In the genomic region with DNA sequence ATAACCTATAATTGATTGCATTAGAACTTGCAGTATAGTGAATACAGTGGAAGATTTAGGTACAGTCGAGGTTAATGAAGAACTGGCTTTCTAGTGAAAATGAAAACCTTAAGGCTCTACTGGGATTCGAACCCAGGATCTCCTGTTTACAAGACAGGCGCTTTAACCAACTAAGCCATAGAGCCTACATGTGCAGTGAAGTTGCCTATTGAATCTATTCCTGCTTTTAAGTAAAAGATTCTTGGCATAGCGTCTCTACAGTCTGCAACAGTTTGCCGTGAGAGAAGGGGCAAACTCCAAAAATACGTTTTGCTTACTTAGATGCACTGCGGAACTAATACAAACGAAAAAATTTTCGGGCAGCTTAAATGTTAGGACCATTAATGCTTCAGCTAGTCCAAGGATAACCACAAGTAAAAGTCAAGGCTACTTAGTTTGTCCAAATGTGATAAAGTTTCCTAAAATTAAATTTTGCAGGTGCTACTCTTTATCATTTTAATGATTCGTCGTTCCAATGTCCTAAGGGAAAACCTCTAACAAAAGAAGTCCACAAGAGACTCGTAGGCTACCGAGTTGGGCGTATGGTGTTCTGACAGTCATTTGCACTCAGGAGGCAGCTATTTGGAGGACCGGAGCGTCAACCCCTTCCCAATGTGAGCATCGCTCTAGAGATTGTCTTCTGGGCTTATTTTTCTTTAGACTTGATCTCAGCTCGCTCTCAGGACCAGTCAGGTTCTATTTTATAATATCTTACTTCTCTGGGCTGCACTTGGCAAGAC, we compare ENCODE assay signal across 9 cellular contexts. TPM values are rescaled to one million over a fixed set of nuclear protein-coding genes. Genes with fewer than 3 reads are reported as not detected.
DNase-seq lines count a peak whose midpoint lies in the region; ATAC-seq and TF ChIP-seq lines count a peak whose summit lies in the region.
"Had no signal": no experiment of that assay in that cellular context is flagged by ENCODE, and none has a peak within 500 bp of the region (broad histone marks: within the 10 kb centered on the region; RNA-seq: fewer than 3 reads in every experiment).

No MANE protein-coding gene starts in this region.

- H3K36me3 ChIP-seq in GM23248 (ENCODE audit: low read depth) (no peaks in the 10 kb centered on the region), adipocyte (ENCODE audit: control insufficient read depth, insufficient read depth, low read length, severe bottlenecking) (no peaks in the 10 kb centered on the region), prostate gland (no peaks in the 10 kb centered on the region)

- no peak for TF ChIP-seq POLR2A in prostate gland (IDR thresholded peaks at IDR 0.05)

- H3K4me3 Mint-ChIP-seq in Calu3 (ENCODE audit: low read depth, unreplicated experiment) = peak overlapping the region; percentile 31

- WGBS in GM23248 (ENCODE audit: low coverage in 1 of 2, low lambda C conversion rate in 2 of 2, missing lambda C conversion rate in 2 of 2), 2 experiments = 2 to 3% methylated on average over 18 of the region's 18 CpGs
- 13% methylated on average over 18 of the region's 18 CpGs for WGBS in prostate gland

- TF ChIP-seq CTCF in Calu3 (IDR thresholded peaks at IDR 0.05; ENCODE audit: unreplicated experiment) (no peak), prostate gland (IDR thresholded peaks at IDR 0.05) (no peak)

- H4K20me1 ChIP-seq in GM23248 (ENCODE audit: insufficient read depth) = no peaks in the 10 kb centered on the region

- intact Hi-C loops in Calu3 (cut with micrococcal nuclease; ENCODE audit: unreplicated experiment) (loop anchor here (5.0 kb wide), 1 partner anchor 722 kb away; no protein-coding TSS in a partner anchor), prostate gland (cut with DNase I) (no loop called here)

- H3K9me3 Mint-ChIP-seq in Calu3 (ENCODE audit: low read depth, unreplicated experiment) = peaks cover 3% of the 10 kb centered on the region

- peak overlapping the region; percentile 78 for H3K27ac Mint-ChIP-seq in Calu3 (ENCODE audit: unreplicated experiment)

- H3K27me3 Mint-ChIP-seq in Calu3 (ENCODE audit: unreplicated experiment) = peaks cover 22% of the 10 kb centered on the region

- peaks cover 10% of the 10 kb centered on the region for H3K36me3 Mint-ChIP-seq in Calu3 (ENCODE audit: insufficient read depth, unreplicated experiment)

- no peaks in the 10 kb centered on the region for H3K9me3 ChIP-seq in GM23248 (ENCODE audit: low read depth)
- no peaks in the 10 kb centered on the region for H3K9me3 ChIP-seq in adipocyte (ENCODE audit: control insufficient read depth, low read length)
- H3K9me3 ChIP-seq in prostate gland = no peaks in the 10 kb centered on the region

- no peaks in the 10 kb centered on the region for H3K4me1 ChIP-seq in GM23248 (ENCODE audit: insufficient read depth)
- peaks cover 4% of the 10 kb centered on the region for H3K4me1 ChIP-seq in adipocyte (ENCODE audit: control insufficient read depth, insufficient read depth, low read length)
- H3K4me1 ChIP-seq in prostate gland (replicated peaks) = no peaks in the 10 kb centered on the region

- H3F3A ChIP-seq in GM23248 (ENCODE audit: insufficient read depth) = no peaks in the 10 kb centered on the region

- H3K4me2 ChIP-seq in GM23248 (ENCODE audit: unreplicated experiment) = peak overlapping the region; percentile 80

- ATAC-seq in HG03460 (IDR thresholded peaks at IDR 0.05; ENCODE audit: unreplicated experiment) = no peak

- peak overlapping the region; percentile 73 for H2AFZ ChIP-seq in GM23248

- H3K27me3 ChIP-seq in GM23248 (replicated peaks; ENCODE audit: insufficient read depth) = peaks cover 29% of the 10 kb centered on the region
- peaks cover 21% of the 10 kb centered on the region for H3K27me3 ChIP-seq in adipocyte (replicated peaks; ENCODE audit: control insufficient read depth, insufficient read depth, low read length)
- H3K27me3 ChIP-seq in prostate gland (replicated peaks; ENCODE audit: insufficient read depth) = peaks cover 2% of the 10 kb centered on the region

- H3K9ac ChIP-seq in GM23248 (no peak overlapping the region), adipocyte (ENCODE audit: low read length) (peak overlapping the region; percentile 18)

- CTCF ChIA-PET in Calu3 (lab: Charles Lee) = no interaction called here

- BruUV-seq in Calu3 (replicated peaks; lab: Mats Ljungman, UMichigan) = no TSS peak

- H3K4me3 ChIP-seq in GM23248 (peak overlapping the region; percentile 72), adipocyte (ENCODE audit: low read length) (peak overlapping the region; percentile 87), prostate gland (no peak overlapping the region)

- H3K79me2 ChIP-seq in GM23248 (ENCODE audit: insufficient read depth) = no peaks in the 10 kb centered on the region

- no peaks in the 10 kb centered on the region for H3K4me1 Mint-ChIP-seq in Calu3 (ENCODE audit: low read depth, unreplicated experiment)

- in situ Hi-C loops in GM23248 (cut with MboI) = no loop called here

- no peak overlapping the region for H3K27ac ChIP-seq in GM23248
- no peak overlapping the region for H3K27ac ChIP-seq in prostate gland

- no peaks in the 10 kb centered on the region for H3K9me2 ChIP-seq in GM23248 (ENCODE audit: insufficient read depth)

- DNase-seq in Calu3 (peak; percentile 47), GM23248 (peak; percentile 78), NCI-H446 (lab: John Stamatoyannopoulos, UW) (peak; percentile 78 to 84), adipocyte (ENCODE audit: low read depth) (peak; percentile 90), kidney tubule cell (ENCODE audit: low spot score) (peak; percentile 92), prostate gland (ENCODE audit: low spot score) (no peak), NCI-H510A treated with DMSO at 0.1 percent for 48 hours (lab: John Stamatoyannopoulos, UW) (no peak)

RNA-seq across cellular contexts. Expression of gene ZSCAN23, which starts 31.3 kb away (rescaled TPM):
- 1.8 and 3.7 TPM in 2 replicates for total RNA-seq in Calu3 (2022)
- 0.32 and 0.51 TPM in 2 replicates for total RNA-seq in GM23248 (2014; rRNA removed; shearing (Covaris generic))
- 0.13 and 0.84 TPM in 2 replicates for polyA plus RNA-seq in GM23248 (2016; fragmentation: Nextera tagmentation; extraction: Ambion mirVana)
- total RNA-seq in prostate gland = 1 to 10 TPM; 5.3 to 5.7 TPM

RNA-seq across cellular contexts. Expression of gene GPX6, which starts 41.0 kb away (rescaled TPM):
- total RNA-seq in Calu3 (2022) (not detected in 2 replicates), prostate gland (under 1 TPM in 1 of 2 donors, not detected in 1; 0.40 TPM)
- not detected in 2 replicates for total RNA-seq in GM23248 (2014; rRNA removed; shearing (Covaris generic))
- not detected in 2 replicates for polyA plus RNA-seq in GM23248 (2016; fragmentation: Nextera tagmentation; extraction: Ambion mirVana)
- total RNA-seq: T-helper 1 cell treated with Interleukin-12 subunit alpha and Interleukin-12 subunit beta and Interleukin-4 antibody, amounts not matched to agents 30 ng/mL and 1 ng/mL, for 36 hours had no signal

RNA-seq across cellular contexts. Expression of gene GPX5, which starts 51.1 kb away (rescaled TPM):
- not detected in 2 replicates for total RNA-seq in Calu3 (2022)
- total RNA-seq in GM23248 (2014; rRNA removed; shearing (Covaris generic)) = not detected in 2 replicates
- not detected in 2 replicates for polyA plus RNA-seq in GM23248 (2016; fragmentation: Nextera tagmentation; extraction: Ambion mirVana)
- total RNA-seq in prostate gland = not detected
- total RNA-seq: T-helper 1 cell treated with Interleukin-12 subunit alpha and Interleukin-12 subunit beta and Interleukin-4 antibody, amounts not matched to agents 30 ng/mL and 1 ng/mL, for 36 hours had no signal

Comparison
In these comparisons a context has a peak if more than half of its experiments do, and no peak if none do; other contexts are left out.
1. DNase-seq: peak in Calu3 (single experiment), GM23248 (single experiment), NCI-H446 (2 of 2), adipocyte (single experiment) and kidney tubule cell (single experiment); none in prostate gland (single experiment) and NCI-H510A treated with DMSO at 0.1 percent for 48 hours (single experiment).
2. H3K4me3 ChIP-seq: peak in GM23248 (single experiment) and adipocyte (single experiment); none in prostate gland (0 of 2).